12 cellular contexts compared by ENCODE assay signal in genomic region chr5:38404667-38405276, GRCh38.
DNase-seq lines count a peak whose midpoint lies in the region; ATAC-seq and TF ChIP-seq lines count a peak whose summit lies in the region.
"Had no signal": no experiment of that assay in that cellular context is flagged by ENCODE, and none has a peak within 500 bp of the region (broad histone marks: within the 10 kb centered on the region; RNA-seq: fewer than 3 reads in every experiment).

No MANE protein-coding gene starts in this region.

- no peak for ATAC-seq in GM19463 (IDR thresholded peaks at IDR 0.05; ENCODE audit: unreplicated experiment)
- ATAC-seq: CD8-positive, alpha-beta T cell; sciatic nerve had no signal

- intact Hi-C loops in activated naive CD4-positive, alpha-beta T cell treated with anti-CD3 and anti-CD28 coated beads for 36 hours (cut with micrococcal nuclease) = loop anchor here (1.0 to 2.0 kb wide), 3 partner anchors 21 to 195 kb away; no protein-coding TSS in a partner anchor

- no peak overlapping the region for H3K27ac Mint-ChIP-seq in activated naive CD4-positive, alpha-beta T cell treated with anti-CD3 and anti-CD28 coated beads for 36 hours
- H3K27ac Mint-ChIP-seq: CD8-positive, alpha-beta T cell had no signal

- CTCF ChIA-PET in activated naive CD4-positive, alpha-beta T cell treated with anti-CD3 and anti-CD28 coated beads for 36 hours (lab: Charles Lee) = no interaction called here

- H3K36me3 Mint-ChIP-seq in activated naive CD4-positive, alpha-beta T cell treated with anti-CD3 and anti-CD28 coated beads for 36 hours (ENCODE audit: low read depth) = no peaks in the 10 kb centered on the region
- H3K36me3 Mint-ChIP-seq: CD8-positive, alpha-beta T cell had no signal

- H3K4me3 ChIP-seq in epithelial cell of proximal tubule (ENCODE audit: low read depth, low read length) = no peak overlapping the region
- no peak overlapping the region for H3K4me3 ChIP-seq in retinal pigment epithelial cell (ENCODE audit: low read length)
- H3K4me3 ChIP-seq: lung had no signal

- peaks cover 2% of the 10 kb centered on the region for H3K4me1 Mint-ChIP-seq in activated naive CD4-positive, alpha-beta T cell treated with anti-CD3 and anti-CD28 coated beads for 36 hours (ENCODE audit: low read depth)

- peak; percentile 44 for DNase-seq in activated naive CD4-positive, alpha-beta T cell treated with anti-CD3 and anti-CD28 coated beads for 36 hours
- no peak for DNase-seq in activated naive CD4-positive, alpha-beta T cell (lab: John Stamatoyannopoulos, UW)
- DNase-seq in NCI-H69 (lab: John Stamatoyannopoulos, UW) (peak; percentile 23), epithelial cell of proximal tubule (ENCODE audit: low read depth) (no peak), retinal pigment epithelial cell (ENCODE audit: low read depth) (no peak), SK-N-DZ (ENCODE audit: low spot score) (no peak), OCI-M2 (lab: John Stamatoyannopoulos, UW; ENCODE audit: unreplicated experiment) (no peak)
- DNase-seq: NK-92 treated with Interleukin-12 subunit alpha and Interleukin-12 subunit beta, amount 100 ng/mL, for 24 hours had no signal

- no peak overlapping the region for H3K4me3 Mint-ChIP-seq in activated naive CD4-positive, alpha-beta T cell treated with anti-CD3 and anti-CD28 coated beads for 36 hours
- H3K4me3 Mint-ChIP-seq: CD8-positive, alpha-beta T cell had no signal

- TF ChIP-seq CTCF in epithelial cell of proximal tubule (conservative IDR thresholded peaks at IDR 0.05; ENCODE audit: low read depth, low read length) (peak; percentile 80), retinal pigment epithelial cell (conservative IDR thresholded peaks at IDR 0.05; ENCODE audit: low read depth, low read length) (peak; percentile 50)

- peaks cover 23% of the 10 kb centered on the region for H3K27me3 Mint-ChIP-seq in activated naive CD4-positive, alpha-beta T cell treated with anti-CD3 and anti-CD28 coated beads for 36 hours (ENCODE audit: low read depth)

- H3K9me3 Mint-ChIP-seq in activated naive CD4-positive, alpha-beta T cell treated with anti-CD3 and anti-CD28 coated beads for 36 hours = no peaks in the 10 kb centered on the region
- H3K9me3 Mint-ChIP-seq: CD8-positive, alpha-beta T cell had no signal

Comparison
In these comparisons a context has a peak if more than half of its experiments do, and no peak if none do; other contexts are left out.
1. DNase-seq: peak in activated naive CD4-positive, alpha-beta T cell treated with anti-CD3 and anti-CD28 coated beads for 36 hours (single experiment) and NCI-H69 (single experiment); none in activated naive CD4-positive, alpha-beta T cell (0 of 4), epithelial cell of proximal tubule (single experiment), retinal pigment epithelial cell (single experiment), SK-N-DZ (single experiment) and OCI-M2 (single experiment).